28 cellular contexts compared by ENCODE assay signal in the genomic region with DNA sequence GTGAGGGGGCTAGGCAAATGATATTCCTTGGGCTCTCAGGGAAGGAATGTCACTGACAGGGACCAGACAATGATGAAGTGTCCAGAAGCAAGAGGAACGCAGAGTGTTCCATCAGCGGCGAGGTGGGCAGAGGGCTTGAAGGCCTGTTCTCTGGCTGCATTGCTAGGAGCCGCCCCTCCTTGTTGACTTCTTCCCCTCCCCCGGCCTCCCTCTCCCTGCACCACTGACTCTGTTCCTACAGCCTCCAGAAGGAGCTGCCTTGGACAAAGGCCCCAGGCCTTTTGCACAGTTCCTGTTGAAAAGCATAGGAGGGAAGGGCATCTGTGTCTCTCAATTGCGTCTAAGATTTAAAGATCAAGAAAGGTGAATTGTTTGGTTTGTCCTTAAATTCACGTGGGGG. TPM values are rescaled to one million over a fixed set of nuclear protein-coding genes. Genes with fewer than 3 reads are reported as not detected.
DNase-seq lines count a peak whose midpoint lies in the region; ATAC-seq and TF ChIP-seq lines count a peak whose summit lies in the region.
"Had no signal": no experiment of that assay in that cellular context is flagged by ENCODE, and none has a peak within 500 bp of the region (broad histone marks: within the 10 kb centered on the region; RNA-seq: fewer than 3 reads in every experiment).

No MANE protein-coding gene starts in this region.

- TF ChIP-seq CTCF in GM23338 (conservative IDR thresholded peaks at IDR 0.05; ENCODE audit: low read depth in 2 of 2) = no peak
- TF ChIP-seq CTCF in RWPE2 (IDR thresholded peaks at IDR 0.05; ENCODE audit: poor library complexity, severe bottlenecking) = no peak
- TF ChIP-seq CTCF in upper lobe of right lung (IDR thresholded peaks at IDR 0.05) = no peak
- TF ChIP-seq CTCF in type B pancreatic cell (conservative IDR thresholded peaks at IDR 0.05) = no peak
- TF ChIP-seq CTCF in gastroesophageal sphincter (IDR thresholded peaks at IDR 0.05) = no peak

- H3K9me3 ChIP-seq in RWPE2 (ENCODE audit: severe bottlenecking) (no peaks in the 10 kb centered on the region), upper lobe of right lung (no peaks in the 10 kb centered on the region), gastroesophageal sphincter (no peaks in the 10 kb centered on the region)
- H3K9me3 ChIP-seq: BE2C had no signal

- H3K36me3 ChIP-seq in GM23338 (ENCODE audit: insufficient read depth) (no peaks in the 10 kb centered on the region), RWPE2 (ENCODE audit: low read depth) (no peaks in the 10 kb centered on the region), upper lobe of right lung (no peaks in the 10 kb centered on the region), gastroesophageal sphincter (no peaks in the 10 kb centered on the region)
- H3K36me3 ChIP-seq: BE2C, BLaER1 had no signal

- H3K4me1 ChIP-seq in GM23338 (ENCODE audit: insufficient read depth) (peaks cover 41% of the 10 kb centered on the region), RWPE2 (ENCODE audit: insufficient read depth, poor library complexity, severe bottlenecking) (no peaks in the 10 kb centered on the region), upper lobe of right lung (peaks cover 1% of the 10 kb centered on the region), gastroesophageal sphincter (peaks cover 0 to 11% (median 5%) of the 10 kb centered on the region in 3 donors)
- H3K4me1 ChIP-seq: BE2C, BLaER1 had no signal

- H3K4me1 Mint-ChIP-seq in GM23338 (peaks cover 32% of the 10 kb centered on the region), type B pancreatic cell (ENCODE audit: unreplicated experiment) (no peaks in the 10 kb centered on the region)
- H3K4me1 Mint-ChIP-seq: CD4-positive, CD25-positive, alpha-beta regulatory T cell had no signal

- no peak for TF ChIP-seq POLR2A in gastroesophageal sphincter (IDR thresholded peaks at IDR 0.05)

- no peak overlapping the region for H3K4me3 ChIP-seq in GM23338
- no peak overlapping the region for H3K4me3 ChIP-seq in RWPE2 (ENCODE audit: severe bottlenecking)
- no peak overlapping the region for H3K4me3 ChIP-seq in upper lobe of right lung
- H3K4me3 ChIP-seq in gastroesophageal sphincter = no peak overlapping the region
- H3K4me3 ChIP-seq: BLaER1 had no signal

- H3K4me3 Mint-ChIP-seq in GM23338 (no peak overlapping the region), type B pancreatic cell (no peak overlapping the region)
- H3K4me3 Mint-ChIP-seq: CD4-positive, alpha-beta memory T cell; CD4-positive, CD25-positive, alpha-beta regulatory T cell; CD8-positive, alpha-beta memory T cell had no signal

- H3K9me3 Mint-ChIP-seq in GM23338 (peaks cover 6% of the 10 kb centered on the region; the same call in 1 of the 3 replicates), type B pancreatic cell (no peaks in the 10 kb centered on the region)
- H3K9me3 Mint-ChIP-seq: CD8-positive, alpha-beta memory T cell had no signal

- 56 to 78% methylated on average over 2 to 5 of the region's 7 CpGs for WGBS in gastroesophageal sphincter (ENCODE audit: low coverage in 1 of 2), 2 donors

- H3K27me3 ChIP-seq in GM23338 (ENCODE audit: insufficient read depth) (peaks cover 81% of the 10 kb centered on the region), RWPE2 (ENCODE audit: insufficient read depth, poor library complexity, severe bottlenecking) (peaks cover 99% of the 10 kb centered on the region), upper lobe of right lung (peaks cover 90% of the 10 kb centered on the region), gastroesophageal sphincter (peaks cover 96% of the 10 kb centered on the region)
- H3K27me3 ChIP-seq: BE2C had no signal

- H3K79me2 ChIP-seq in GM23338 (replicated peaks; ENCODE audit: insufficient read depth) = no peaks in the 10 kb centered on the region

- peaks cover 68% of the 10 kb centered on the region for H3K27me3 Mint-ChIP-seq in GM23338 (ENCODE audit: insufficient read depth, low read depth, poor library complexity)
- peaks cover 91% of the 10 kb centered on the region for H3K27me3 Mint-ChIP-seq in type B pancreatic cell

- H3K27ac Mint-ChIP-seq in GM23338 (no peak overlapping the region), type B pancreatic cell (no peak overlapping the region)
- H3K27ac Mint-ChIP-seq: CD14-positive monocyte; CD4-positive, alpha-beta memory T cell; CD4-positive, CD25-positive, alpha-beta regulatory T cell; CD8-positive, alpha-beta memory T cell had no signal

- ATAC-seq in GM23338 (no peak), RWPE2 (ENCODE audit: low read depth) (no peak), upper lobe of right lung (no peak), HG02588 (IDR thresholded peaks at IDR 0.05; ENCODE audit: unreplicated experiment) (no peak), gastroesophageal sphincter (no peak)

- peaks cover 5% of the 10 kb centered on the region for H4K20me1 ChIP-seq in GM23338 (replicated peaks; ENCODE audit: insufficient read depth)
- H4K20me1 ChIP-seq: BLaER1 had no signal

- H3K36me3 Mint-ChIP-seq in GM23338 (ENCODE audit: low read depth) (no peaks in the 10 kb centered on the region), type B pancreatic cell (no peaks in the 10 kb centered on the region)
- H3K36me3 Mint-ChIP-seq: CD14-positive monocyte; CD4-positive, alpha-beta memory T cell; CD4-positive, CD25-positive, alpha-beta regulatory T cell; CD8-positive, alpha-beta memory T cell had no signal

- intact Hi-C loops in upper lobe of right lung (cut with DNase I) = no loop called here

- peaks cover 15% of the 10 kb centered on the region for H3F3A ChIP-seq in GM23338 (replicated peaks; ENCODE audit: low read depth)

- no peak overlapping the region for H3K27ac ChIP-seq in GM23338 (ENCODE audit: low read depth)
- H3K27ac ChIP-seq in RWPE2 (ENCODE audit: poor library complexity, severe bottlenecking) = no peak overlapping the region
- H3K27ac ChIP-seq in upper lobe of right lung = no peak overlapping the region
- H3K27ac ChIP-seq in gastroesophageal sphincter = no peak overlapping the region
- H3K27ac ChIP-seq: BLaER1 had no signal

- DNase-seq in GM23338 (ENCODE audit: low spot score) (peak; percentile 24), RWPE2 (ENCODE audit: low spot score) (peak; percentile 55), islet precursor cell (peak; percentile 52), upper lobe of right lung (peak; percentile 44), type B pancreatic cell (ENCODE audit: extremely low spot score, unreplicated experiment) (no peak)
- DNase-seq in stimulated activated CD4-positive, alpha-beta T cell treated with anti-CD3 and anti-CD28 coated beads, Interleukin-2, amount 100 ng/mL, for 24 hours = no peak
- DNase-seq: 8988T; ACHN; BE2C; C1 segment of cervical spinal cord; CD4-positive, alpha-beta memory T cell; CD4-positive, CD25-positive, alpha-beta regulatory T cell; CD8-positive, alpha-beta memory T cell; COR-L47; DMS 273 treated with DMSO at 0.1 percent for 48 hours; DMS153; DMS53; DMS79; DND-41; EL; GDM1 had no signal

- no peak for TF ChIP-seq EP300 in gastroesophageal sphincter (IDR thresholded peaks at IDR 0.05)

- H2AFZ ChIP-seq in GM23338 = no peak overlapping the region

- H3K9me2 ChIP-seq in GM23338 (ENCODE audit: insufficient read depth) = no peaks in the 10 kb centered on the region

- H3K4me2 ChIP-seq in GM23338 = no peak overlapping the region
- H3K4me2 ChIP-seq: BLaER1 had no signal

TF ChIP-seq in GM23338, 12 proteins besides CTCF, POLR2A, EP300 and RAD21 (continues in another document):
- TF ChIP-seq ZNF114 (CRISPR knock-in tag; IDR thresholded peaks at IDR 0.05) (no peak), NANOG (IDR thresholded peaks at IDR 0.05; ENCODE audit: borderline replicate concordance) (no peak), CREB1 (CRISPR knock-in tag; IDR thresholded peaks at IDR 0.05; ENCODE audit: low read depth) (no peak), STAT1 (IDR thresholded peaks at IDR 0.05; ENCODE audit: unreplicated experiment) (no peak), POLR2AphosphoS5 (IDR thresholded peaks at IDR 0.05; ENCODE audit: low read depth) (no peak)
- TF ChIP-seq, protein P1, sequence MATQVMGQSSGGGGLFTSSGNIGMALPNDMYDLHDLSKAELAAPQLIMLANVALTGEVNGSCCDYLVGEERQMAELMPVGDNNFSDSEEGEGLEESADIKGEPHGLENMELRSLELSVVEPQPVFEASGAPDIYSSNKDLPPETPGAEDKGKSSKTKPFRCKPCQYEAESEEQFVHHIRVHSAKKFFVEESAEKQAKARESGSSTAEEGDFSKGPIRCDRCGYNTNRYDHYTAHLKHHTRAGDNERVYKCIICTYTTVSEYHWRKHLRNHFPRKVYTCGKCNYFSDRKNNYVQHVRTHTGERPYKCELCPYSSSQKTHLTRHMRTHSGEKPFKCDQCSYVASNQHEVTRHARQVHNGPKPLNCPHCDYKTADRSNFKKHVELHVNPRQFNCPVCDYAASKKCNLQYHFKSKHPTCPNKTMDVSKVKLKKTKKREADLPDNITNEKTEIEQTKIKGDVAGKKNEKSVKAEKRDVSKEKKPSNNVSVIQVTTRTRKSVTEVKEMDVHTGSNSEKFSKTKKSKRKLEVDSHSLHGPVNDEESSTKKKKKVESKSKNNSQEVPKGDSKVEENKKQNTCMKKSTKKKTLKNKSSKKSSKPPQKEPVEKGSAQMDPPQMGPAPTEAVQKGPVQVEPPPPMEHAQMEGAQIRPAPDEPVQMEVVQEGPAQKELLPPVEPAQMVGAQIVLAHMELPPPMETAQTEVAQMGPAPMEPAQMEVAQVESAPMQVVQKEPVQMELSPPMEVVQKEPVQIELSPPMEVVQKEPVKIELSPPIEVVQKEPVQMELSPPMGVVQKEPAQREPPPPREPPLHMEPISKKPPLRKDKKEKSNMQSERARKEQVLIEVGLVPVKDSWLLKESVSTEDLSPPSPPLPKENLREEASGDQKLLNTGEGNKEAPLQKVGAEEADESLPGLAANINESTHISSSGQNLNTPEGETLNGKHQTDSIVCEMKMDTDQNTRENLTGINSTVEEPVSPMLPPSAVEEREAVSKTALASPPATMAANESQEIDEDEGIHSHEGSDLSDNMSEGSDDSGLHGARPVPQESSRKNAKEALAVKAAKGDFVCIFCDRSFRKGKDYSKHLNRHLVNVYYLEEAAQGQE (IDR thresholded peaks at IDR 0.05; ENCODE audit: unreplicated experiment) = no peak

RNA-seq across cellular contexts. Expression of a gene that starts 12.4 kb away (rescaled TPM):
- total RNA-seq in GM23338 (2014; rRNA removed; shearing (Covaris generic)) = 0.83 TPM in 1 of 2 replicates, not detected in the other
- not detected in 2 replicates for polyA plus RNA-seq in GM23338 (2016; fragmentation: Nextera tagmentation; extraction: Ambion mirVana)
- total RNA-seq in upper lobe of right lung = not detected
- total RNA-seq in type B pancreatic cell (ENCODE audit: low replicate concordance) = 2.1 and 7.8 TPM in 2 replicates
- not detected for total RNA-seq in gastroesophageal sphincter
- total RNA-seq: A673; CD4-positive, alpha-beta memory T cell; CD4-positive, CD25-positive, alpha-beta regulatory T cell; CD8-positive, alpha-beta memory T cell; G401 had no signal
- polyA plus RNA-seq: AG04450; CD14-positive monocyte; CD4-positive, alpha-beta memory T cell; CD4-positive, CD25-positive, alpha-beta regulatory T cell; CD8-positive, alpha-beta memory T cell had no signal

Comparison
In these comparisons a context has a peak if more than half of its experiments do, and no peak if none do; other contexts are left out.
1. DNase-seq: peak in GM23338 (single experiment), RWPE2 (single experiment), islet precursor cell (single experiment) and upper lobe of right lung (single experiment); none in type B pancreatic cell (single experiment) and stimulated activated CD4-positive, alpha-beta T cell treated with anti-CD3 and anti-CD28 coated beads, Interleukin-2, amount 100 ng/mL, for 24 hours (0 of 2).